16 cellular contexts compared by ENCODE assay signal in the genomic region with DNA sequence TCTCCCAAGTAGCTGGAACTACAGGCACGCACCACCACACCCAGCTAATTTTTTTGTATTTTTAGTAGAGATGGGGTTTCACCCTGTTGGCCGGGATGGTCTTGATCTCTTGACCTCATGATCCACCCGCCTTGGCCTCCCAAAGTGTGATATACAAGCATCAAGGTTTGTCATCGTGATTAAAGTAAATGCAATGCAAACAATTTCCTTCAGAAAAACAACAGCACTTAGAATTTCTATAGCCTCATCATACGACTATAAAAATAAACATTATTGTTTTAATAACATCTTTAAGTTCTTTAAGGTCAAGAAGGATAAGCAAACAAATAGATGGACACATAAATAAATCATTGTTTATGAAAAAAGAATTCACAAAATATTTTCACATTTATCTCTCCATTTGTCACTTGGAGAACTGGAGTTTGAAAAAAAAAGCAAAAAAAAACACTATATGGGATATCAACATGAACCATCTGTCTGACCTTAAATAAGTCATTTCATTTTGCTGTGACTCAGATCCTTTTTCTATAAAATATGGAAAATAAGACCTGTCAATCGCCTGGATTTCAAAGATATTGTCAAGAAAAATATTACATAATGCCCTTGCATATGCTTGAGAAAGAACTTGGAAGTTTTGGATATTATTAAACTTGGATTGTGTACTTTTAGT.
DNase-seq lines count a peak whose midpoint lies in the region; ATAC-seq, FAIRE-seq and TF ChIP-seq lines count a peak whose summit lies in the region.
"Had no signal": no experiment of that assay in that cellular context is flagged by ENCODE, and none has a peak within 500 bp of the region (broad histone marks: within the 10 kb centered on the region; RNA-seq: fewer than 3 reads in every experiment).

No MANE protein-coding gene starts in this region.

- in situ Hi-C loops in brain microvascular endothelial cell (cut with HindIII; ENCODE audit: low pct_ligation_motif_present, low sequenced_read_pairs): no loop called here

- DNase-seq in EH (ENCODE audit: low read depth): peak; percentile 35
- peak; percentile 55 for DNase-seq in LHCN-M2 (ENCODE audit: low read depth)
- no peak for DNase-seq in brain microvascular endothelial cell
- no peak for DNase-seq in kidney
- no peak for DNase-seq in 8988T
- DNase-seq in activated T-cell treated with anti-CD3 and anti-CD28 coated beads, Interleukin-2, amount 50 U/mL, for 48 hours: no peak
- DNase-seq in SW480 (ENCODE audit: low spot score): no peak
- DNase-seq: DND-41, GOT3, Karpas-422, NCI-H1105 treated with DMSO at 0.1 percent for 48 hours, NCI-H187 treated with DMSO at 0.1 percent for 48 hours, PC-9 had no signal

- FAIRE-seq in kidney (lab: Jason Lieb, UNC): peak; percentile 32

- intact Hi-C loops in kidney (cut with DNase I): no loop called here

- no peaks in the 10 kb centered on the region for H3K27me3 ChIP-seq in brain microvascular endothelial cell (replicated peaks)
- H3K27me3 ChIP-seq: SJSA1 had no signal

- peaks cover 4 to 14% of the 10 kb centered on the region in 2 donors for H3K9me3 ChIP-seq in kidney (ENCODE audit: control insufficient read depth in 1 of 2, low read length in 2 of 2)
- H3K9me3 ChIP-seq: SJSA1 had no signal

- H3K9ac ChIP-seq in kidney (ENCODE audit: low read length in 2 of 2): no peak overlapping the region

- H3K36me3 ChIP-seq in brain microvascular endothelial cell (replicated peaks): no peaks in the 10 kb centered on the region
- H3K36me3 ChIP-seq in kidney (ENCODE audit: control insufficient read depth in 1 of 2, insufficient read depth in 2 of 2, low read length in 2 of 2): no peaks in the 10 kb centered on the region
- H3K36me3 ChIP-seq: SJSA1 had no signal

- H3K27ac ChIP-seq in brain microvascular endothelial cell: peak overlapping the region; percentile 32
- H3K27ac ChIP-seq in kidney (ENCODE audit: low read depth in 2 of 2, low read length in 2 of 2): no peak overlapping the region
- H3K27ac ChIP-seq: C4-2B, PC-9, SJSA1 had no signal

- H3K4me1 ChIP-seq in kidney (ENCODE audit: control insufficient read depth in 1 of 2, insufficient read depth in 1 of 2, low read depth in 1 of 2, low read length in 2 of 2): no peaks in the 10 kb centered on the region

- H3K4me3 ChIP-seq in brain microvascular endothelial cell (ENCODE audit: low read depth, low read length) (no peak overlapping the region), kidney (ENCODE audit: low read length in 2 of 2) (no peak overlapping the region)
- H3K4me3 ChIP-seq: PC-9, SJSA1 had no signal

- ATAC-seq in HG03378 (IDR thresholded peaks at IDR 0.05; ENCODE audit: unreplicated experiment): no peak

- TF ChIP-seq CTCF in brain microvascular endothelial cell (IDR thresholded peaks at IDR 0.05; ENCODE audit: low read depth, low read length, missing control alignments) (no peak), kidney (IDR thresholded peaks at IDR 0.05; ENCODE audit: borderline replicate concordance, extremely low read depth, insufficient read depth) (no peak)

Comparison
In these comparisons a context has a peak if more than half of its experiments do, and no peak if none do; other contexts are left out.
1. DNase-seq: peak in EH (single experiment) and LHCN-M2 (single experiment); none in brain microvascular endothelial cell (single experiment), kidney (single experiment), 8988T (single experiment), activated T-cell treated with anti-CD3 and anti-CD28 coated beads, Interleukin-2, amount 50 U/mL, for 48 hours (0 of 2) and SW480 (single experiment).